8 cellular contexts compared by ENCODE assay signal in the genomic region with DNA sequence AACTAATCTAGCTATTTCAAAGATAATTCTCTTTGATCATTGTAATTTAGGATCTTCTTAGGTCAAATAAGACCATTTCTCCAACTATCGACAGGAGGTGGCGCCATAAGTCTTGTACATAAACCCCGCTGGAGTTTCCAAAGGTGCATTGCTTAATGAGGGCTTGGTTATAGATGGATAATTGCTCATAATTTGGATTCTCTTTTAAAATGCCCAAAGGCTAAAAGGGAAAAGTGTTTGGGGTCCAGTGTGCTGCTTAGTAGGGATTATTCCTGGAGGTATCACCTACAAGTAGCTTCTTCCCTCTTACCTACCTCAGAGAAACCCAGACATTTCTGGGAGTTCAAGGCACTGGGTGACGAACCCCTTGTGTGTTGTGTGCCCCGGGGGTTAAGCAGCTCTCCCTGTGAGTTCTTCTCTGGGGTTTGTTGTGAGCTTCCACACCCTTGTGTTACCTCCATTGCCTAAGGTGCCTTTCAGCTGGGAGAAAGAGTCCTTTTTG.
A peak's percentile ranks its signal among the peaks of the same experiment; 100 is the strongest.
DNase-seq lines count a peak whose midpoint lies in the region; ATAC-seq, FAIRE-seq and TF ChIP-seq lines count a peak whose summit lies in the region.

No MANE protein-coding gene starts in this region.

- no peak for TF ChIP-seq EP300 in neural cell (conservative IDR thresholded peaks at IDR 0.05; ENCODE audit: poor library complexity, severe bottlenecking)

- H3K27me3 ChIP-seq in Karpas-422 (ENCODE audit: low read length), result no peaks in the 10 kb centered on the region
- H3K27me3 ChIP-seq in neural cell (ENCODE audit: insufficient read depth, low read depth, low read length), result no peaks in the 10 kb centered on the region

- no peaks in the 10 kb centered on the region for H3K79me2 ChIP-seq in Karpas-422 (ENCODE audit: low read length)
- H3K79me2 ChIP-seq in neural cell (replicated peaks; ENCODE audit: insufficient read depth, low read length), result no peaks in the 10 kb centered on the region

- TF ChIP-seq CTCF in neural cell (IDR thresholded peaks at IDR 0.05; ENCODE audit: poor library complexity, severe bottlenecking), result peak; percentile 87

- H3K4me2 ChIP-seq in Karpas-422 (ENCODE audit: low read depth, low read length, poor library complexity, severe bottlenecking) (peak overlapping the region; percentile 84), neural cell (ENCODE audit: low read length) (no peak overlapping the region)

- H2AFZ ChIP-seq in Karpas-422 (ENCODE audit: low read length) (peak overlapping the region; percentile 90), neural cell (ENCODE audit: low read depth, low read length) (no peak overlapping the region)

- no peaks in the 10 kb centered on the region for H3K9me2 ChIP-seq in Karpas-422 (replicated peaks; ENCODE audit: insufficient read depth, low read length)
- no peaks in the 10 kb centered on the region for H3K9me2 ChIP-seq in neural cell (ENCODE audit: insufficient read depth, low read length)

- H4K20me1 ChIP-seq in Karpas-422 (ENCODE audit: insufficient read depth, low read depth, low read length) (no peaks in the 10 kb centered on the region), neural cell (ENCODE audit: insufficient read depth) (no peaks in the 10 kb centered on the region)

- H3K36me3 ChIP-seq in Karpas-422 (ENCODE audit: insufficient read depth, low read length) (peaks cover 1% of the 10 kb centered on the region; the same call in 1 of the 2 replicates), neural cell (ENCODE audit: insufficient read depth, low read length) (no peaks in the 10 kb centered on the region)

- no peaks in the 10 kb centered on the region for H3F3A ChIP-seq in neural cell (ENCODE audit: insufficient read depth, low read length, poor library complexity, severe bottlenecking)

- peak; percentile 89 for TF ChIP-seq RAD21 in neural cell (conservative IDR thresholded peaks at IDR 0.05)

- no peak overlapping the region for H3K27ac ChIP-seq in Karpas-422 (ENCODE audit: low read length)
- H3K27ac ChIP-seq in neural cell (ENCODE audit: low read length), result no peak overlapping the region

- FAIRE-seq in RCC 7860 (lab: Jason Lieb, UNC), result peak; percentile 87

- peak; percentile 64 for DNase-seq in DMS153 (lab: John Stamatoyannopoulos, UW)
- peak; percentile 94 for DNase-seq in Karpas-422
- DNase-seq in RCC 7860 (ENCODE audit: low spot score), result peak; percentile 59
- DNase-seq in activated T-helper 1 cell treated with Interleukin-2 at 50 U/mL for 16 hours (ENCODE audit: low read depth), result peak; percentile 47
- DNase-seq in fibroblast of gingiva (ENCODE audit: low read depth), result peak; percentile 88
- DNase-seq in stromal cell of bone marrow (ENCODE audit: low read depth), result peak; percentile 74

- peaks cover 13% of the 10 kb centered on the region for H3K4me1 ChIP-seq in Karpas-422 (ENCODE audit: low read length)

- ATAC-seq in GM21717 (IDR thresholded peaks at IDR 0.05; ENCODE audit: unreplicated experiment), result peak; percentile 60

- H3K4me3 ChIP-seq in Karpas-422 (ENCODE audit: low read length) (peak overlapping the region; percentile 80), neural cell (ENCODE audit: low read length) (no peak overlapping the region)

- H3K9ac ChIP-seq in Karpas-422 (ENCODE audit: low read length) (peak overlapping the region; percentile 59), neural cell (ENCODE audit: low read length) (no peak overlapping the region)

- H3K9me3 ChIP-seq in Karpas-422 (ENCODE audit: low read length) (peaks cover under 1% of the 10 kb centered on the region), neural cell (ENCODE audit: low read length) (no peaks in the 10 kb centered on the region)

TF ChIP-seq in neural cell, 6 proteins besides CTCF, POLR2A, EP300 and RAD21:
- TF ChIP-seq, protein P1, sequence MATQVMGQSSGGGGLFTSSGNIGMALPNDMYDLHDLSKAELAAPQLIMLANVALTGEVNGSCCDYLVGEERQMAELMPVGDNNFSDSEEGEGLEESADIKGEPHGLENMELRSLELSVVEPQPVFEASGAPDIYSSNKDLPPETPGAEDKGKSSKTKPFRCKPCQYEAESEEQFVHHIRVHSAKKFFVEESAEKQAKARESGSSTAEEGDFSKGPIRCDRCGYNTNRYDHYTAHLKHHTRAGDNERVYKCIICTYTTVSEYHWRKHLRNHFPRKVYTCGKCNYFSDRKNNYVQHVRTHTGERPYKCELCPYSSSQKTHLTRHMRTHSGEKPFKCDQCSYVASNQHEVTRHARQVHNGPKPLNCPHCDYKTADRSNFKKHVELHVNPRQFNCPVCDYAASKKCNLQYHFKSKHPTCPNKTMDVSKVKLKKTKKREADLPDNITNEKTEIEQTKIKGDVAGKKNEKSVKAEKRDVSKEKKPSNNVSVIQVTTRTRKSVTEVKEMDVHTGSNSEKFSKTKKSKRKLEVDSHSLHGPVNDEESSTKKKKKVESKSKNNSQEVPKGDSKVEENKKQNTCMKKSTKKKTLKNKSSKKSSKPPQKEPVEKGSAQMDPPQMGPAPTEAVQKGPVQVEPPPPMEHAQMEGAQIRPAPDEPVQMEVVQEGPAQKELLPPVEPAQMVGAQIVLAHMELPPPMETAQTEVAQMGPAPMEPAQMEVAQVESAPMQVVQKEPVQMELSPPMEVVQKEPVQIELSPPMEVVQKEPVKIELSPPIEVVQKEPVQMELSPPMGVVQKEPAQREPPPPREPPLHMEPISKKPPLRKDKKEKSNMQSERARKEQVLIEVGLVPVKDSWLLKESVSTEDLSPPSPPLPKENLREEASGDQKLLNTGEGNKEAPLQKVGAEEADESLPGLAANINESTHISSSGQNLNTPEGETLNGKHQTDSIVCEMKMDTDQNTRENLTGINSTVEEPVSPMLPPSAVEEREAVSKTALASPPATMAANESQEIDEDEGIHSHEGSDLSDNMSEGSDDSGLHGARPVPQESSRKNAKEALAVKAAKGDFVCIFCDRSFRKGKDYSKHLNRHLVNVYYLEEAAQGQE (IDR thresholded peaks at IDR 0.05; ENCODE audit: borderline replicate concordance), result no peak
- peak; percentile 86 for TF ChIP-seq SMC3 (conservative IDR thresholded peaks at IDR 0.05; ENCODE audit: poor library complexity)
